ENCODE assay signal across 8 cellular contexts in the genomic region with DNA sequence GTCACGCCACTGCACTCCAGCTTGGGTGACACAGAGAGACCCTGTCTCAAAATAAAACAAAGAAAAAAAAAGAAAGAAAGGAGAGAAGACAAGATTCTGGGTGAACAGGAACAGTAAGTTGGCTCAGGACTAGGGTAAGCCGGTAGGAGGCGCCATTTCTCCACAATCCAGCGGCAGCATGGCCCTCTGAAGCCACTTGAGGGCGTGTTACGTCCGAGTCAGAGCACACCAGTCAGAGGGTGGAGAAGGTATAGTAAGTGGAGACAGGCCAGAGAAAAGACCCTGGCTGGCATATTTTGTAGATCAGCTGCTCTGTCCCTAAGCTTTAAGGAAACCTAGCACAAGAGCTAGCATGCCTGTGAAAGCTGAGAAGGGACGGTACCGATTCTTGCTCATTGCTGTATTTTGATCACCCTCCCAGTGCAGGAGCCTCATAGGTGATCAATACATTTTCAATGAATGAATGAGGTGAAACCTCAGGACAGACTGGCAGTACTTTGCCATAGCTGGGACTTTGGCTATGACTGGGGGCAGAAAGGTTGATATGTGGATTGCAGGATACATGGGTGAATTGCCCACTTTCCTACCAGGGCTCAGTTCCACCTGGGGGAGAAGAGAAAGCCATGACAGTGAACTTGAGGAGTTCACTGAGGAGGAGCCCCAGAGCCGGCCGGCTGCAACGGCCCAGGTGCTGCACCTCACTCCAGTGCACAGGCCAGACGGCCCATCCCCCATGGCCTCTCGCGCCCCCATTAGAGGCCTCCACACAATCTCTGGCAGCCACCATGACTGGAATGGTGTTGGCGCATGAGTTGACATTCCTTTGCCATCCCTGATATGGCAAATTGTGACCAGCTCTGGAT. TPM values are rescaled to one million over a fixed set of nuclear protein-coding genes. Genes with fewer than 3 reads are reported as not detected.
A peak's percentile ranks its signal among the peaks of the same experiment; 100 is the strongest.
DNase-seq lines count a peak whose midpoint lies in the region; ATAC-seq and TF ChIP-seq lines count a peak whose summit lies in the region.

No MANE protein-coding gene starts in this region.

- H3K4me3 Mint-ChIP-seq in CD8-positive, alpha-beta T cell, result no peak overlapping the region
- H3K4me3 Mint-ChIP-seq in activated T-helper 1 cell treated with anti-CD3 and anti-CD28 coated beads, Interleukin-12 subunit alpha, Interleukin-12 subunit beta, Interleukin-2, Interleukin-4 antibody, amounts not matched to agents 30 ng/mL and 10 ng/mL and 1 ng/mL, durations not matched to agents 14 hours and 24 hours and 36 hours, result no peak overlapping the region

- WGBS in thyroid gland, 2 donors, result 16 to 20% methylated on average over 12 to 16 of the region's 16 CpGs

- peak; percentile 100 for TF ChIP-seq CTCF in CD8-positive, alpha-beta T cell (IDR thresholded peaks at IDR 0.05)
- TF ChIP-seq CTCF in Loucy (conservative IDR thresholded peaks at IDR 0.05; ENCODE audit: low read length) (peak; percentile 100), fibroblast of villous mesenchyme (IDR thresholded peaks at IDR 0.05; ENCODE audit: insufficient read depth, low read depth, low read length) (peak; percentile 100), osteoblast (IDR thresholded peaks at IDR 0.05; ENCODE audit: extremely low read depth, low read depth, low read length) (peak; percentile 100), thyroid gland (IDR thresholded peaks at IDR 0.05) (peak; percentile 45 to 74 (median 62))

- POLR2A ChIA-PET in CD8-positive, alpha-beta T cell (lab: Charles Lee), result interaction anchor here (0.6 to 1.1 kb wide), 2 partner anchors 56 to 73 kb away, joined by 3 to 6 read pairs; no protein-coding TSS in a partner anchor

- peak overlapping the region; percentile 6 for H3K9ac ChIP-seq in Loucy (ENCODE audit: low read depth, low read length, poor library complexity, severe bottlenecking)

- no peak overlapping the region for H3K27ac ChIP-seq in CD8-positive, alpha-beta T cell (ENCODE audit: low read depth, low read length)
- H3K27ac ChIP-seq in osteoblast (ENCODE audit: low read depth, low read length) (no peak overlapping the region), thyroid gland (no peak overlapping the region)

- TF ChIP-seq POLR2A in thyroid gland (IDR thresholded peaks at IDR 0.05), result no peak

- H3K9me3 Mint-ChIP-seq in CD8-positive, alpha-beta T cell, result no peaks in the 10 kb centered on the region
- H3K9me3 Mint-ChIP-seq in activated T-helper 1 cell treated with anti-CD3 and anti-CD28 coated beads, Interleukin-12 subunit alpha, Interleukin-12 subunit beta, Interleukin-2, Interleukin-4 antibody, amounts not matched to agents 30 ng/mL and 10 ng/mL and 1 ng/mL, durations not matched to agents 14 hours and 24 hours and 36 hours, result no peaks in the 10 kb centered on the region

- no peaks in the 10 kb centered on the region for H3K9me2 ChIP-seq in Loucy (replicated peaks; ENCODE audit: low read depth, low read length)

- H2AFZ ChIP-seq in Loucy (ENCODE audit: low read length) (no peak overlapping the region), osteoblast (ENCODE audit: low read length) (no peak overlapping the region)

- peaks cover 8% of the 10 kb centered on the region for H3K36me3 ChIP-seq in CD8-positive, alpha-beta T cell (ENCODE audit: insufficient read depth, low read length)
- H3K36me3 ChIP-seq in Loucy (ENCODE audit: insufficient read depth, low read length) (no peaks in the 10 kb centered on the region), osteoblast (ENCODE audit: insufficient read depth, low read length) (no peaks in the 10 kb centered on the region), thyroid gland (no peaks in the 10 kb centered on the region)

- no peak overlapping the region for H3K4me3 ChIP-seq in CD8-positive, alpha-beta T cell (ENCODE audit: low read depth, low read length)
- H3K4me3 ChIP-seq in Loucy (ENCODE audit: low read length, poor library complexity, severe bottlenecking) (no peak overlapping the region), fibroblast of villous mesenchyme (ENCODE audit: low read depth, low read length) (no peak overlapping the region), osteoblast (ENCODE audit: insufficient read depth, low read length) (no peak overlapping the region), thyroid gland (replicated peaks in 1 of 3) (no peak overlapping the region)

- peak overlapping the region; percentile 20 for H3K27ac Mint-ChIP-seq in CD8-positive, alpha-beta T cell
- H3K27ac Mint-ChIP-seq in activated T-helper 1 cell treated with anti-CD3 and anti-CD28 coated beads, Interleukin-12 subunit alpha, Interleukin-12 subunit beta, Interleukin-2, Interleukin-4 antibody, amounts not matched to agents 30 ng/mL and 10 ng/mL and 1 ng/mL, durations not matched to agents 14 hours and 24 hours and 36 hours, result peak overlapping the region; percentile 42

- peaks cover 4% of the 10 kb centered on the region for H3K4me1 ChIP-seq in CD8-positive, alpha-beta T cell (ENCODE audit: insufficient read depth, low read length)
- H3K4me1 ChIP-seq in Loucy (ENCODE audit: insufficient read depth, low read length, poor library complexity, severe bottlenecking) (peaks cover 4% of the 10 kb centered on the region), osteoblast (ENCODE audit: insufficient read depth, low read length) (peaks cover 31% of the 10 kb centered on the region), thyroid gland (peaks cover 0 to under 1% of the 10 kb centered on the region in 2 donors)

- no peak overlapping the region for H3K4me2 ChIP-seq in Loucy (ENCODE audit: low read depth, low read length, poor library complexity, severe bottlenecking)
- H3K4me2 ChIP-seq in osteoblast (ENCODE audit: insufficient read depth, low read length), result no peak overlapping the region

- H4K20me1 ChIP-seq in Loucy (ENCODE audit: insufficient read depth, low read length, poor library complexity, severe bottlenecking), result no peaks in the 10 kb centered on the region
- peaks cover 2% of the 10 kb centered on the region for H4K20me1 ChIP-seq in osteoblast (ENCODE audit: insufficient read depth, low read length)

- H3K36me3 Mint-ChIP-seq in CD8-positive, alpha-beta T cell, result peaks cover 56% of the 10 kb centered on the region
- peaks cover 31% of the 10 kb centered on the region for H3K36me3 Mint-ChIP-seq in activated T-helper 1 cell treated with anti-CD3 and anti-CD28 coated beads, Interleukin-12 subunit alpha, Interleukin-12 subunit beta, Interleukin-2, Interleukin-4 antibody, amounts not matched to agents 30 ng/mL and 10 ng/mL and 1 ng/mL, durations not matched to agents 14 hours and 24 hours and 36 hours (ENCODE audit: low read depth)

- peaks cover 8% of the 10 kb centered on the region for H3K4me1 Mint-ChIP-seq in CD8-positive, alpha-beta T cell (ENCODE audit: low read depth)
- H3K4me1 Mint-ChIP-seq in activated T-helper 1 cell treated with anti-CD3 and anti-CD28 coated beads, Interleukin-12 subunit alpha, Interleukin-12 subunit beta, Interleukin-2, Interleukin-4 antibody, amounts not matched to agents 30 ng/mL and 10 ng/mL and 1 ng/mL, durations not matched to agents 14 hours and 24 hours and 36 hours (ENCODE audit: low read depth), result peaks cover 43% of the 10 kb centered on the region

- no peaks in the 10 kb centered on the region for H3K27me3 Mint-ChIP-seq in CD8-positive, alpha-beta T cell (ENCODE audit: low read depth)
- H3K27me3 Mint-ChIP-seq in activated T-helper 1 cell treated with anti-CD3 and anti-CD28 coated beads, Interleukin-12 subunit alpha, Interleukin-12 subunit beta, Interleukin-2, Interleukin-4 antibody, amounts not matched to agents 30 ng/mL and 10 ng/mL and 1 ng/mL, durations not matched to agents 14 hours and 24 hours and 36 hours (ENCODE audit: insufficient read depth), result no peaks in the 10 kb centered on the region

- CTCF ChIA-PET in CD8-positive, alpha-beta T cell (lab: Charles Lee), result interaction anchor here (0.6 to 7.0 kb wide), 72 partner anchors 8 to 332 kb away, joined by 3 to 79 read pairs (median 5); a partner anchor contains a TSS

- no peaks in the 10 kb centered on the region for H3K27me3 ChIP-seq in CD8-positive, alpha-beta T cell (ENCODE audit: insufficient read depth, low read length)
- no peaks in the 10 kb centered on the region for H3K27me3 ChIP-seq in Loucy (ENCODE audit: insufficient read depth, low read length, poor library complexity, severe bottlenecking)
- H3K27me3 ChIP-seq in osteoblast (ENCODE audit: insufficient read depth, low read length), result no peaks in the 10 kb centered on the region
- no peaks in the 10 kb centered on the region for H3K27me3 ChIP-seq in thyroid gland

- ATAC-seq in CD8-positive, alpha-beta T cell, result peak; percentile 99
- ATAC-seq in GM21381 (IDR thresholded peaks at IDR 0.05; ENCODE audit: unreplicated experiment), result peak; percentile 72

- no peaks in the 10 kb centered on the region for H3K79me2 ChIP-seq in Loucy (ENCODE audit: insufficient read depth, low read length)
- no peaks in the 10 kb centered on the region for H3K79me2 ChIP-seq in osteoblast (ENCODE audit: insufficient read depth, low read length)

- no peaks in the 10 kb centered on the region for H3K9me3 ChIP-seq in CD8-positive, alpha-beta T cell (ENCODE audit: low read length)
- no peaks in the 10 kb centered on the region for H3K9me3 ChIP-seq in Loucy (ENCODE audit: insufficient read depth, low read depth, low read length)
- no peaks in the 10 kb centered on the region for H3K9me3 ChIP-seq in osteoblast (ENCODE audit: low read depth, low read length)
- H3K9me3 ChIP-seq in thyroid gland, result no peaks in the 10 kb centered on the region

- DNase-seq in CD8-positive, alpha-beta T cell, result peak; percentile 83 to 94 (median 87)
- DNase-seq in RPMI8226, result peak; percentile 84
- peak; percentile 82 for DNase-seq in activated T-helper 1 cell treated with anti-CD3 and anti-CD28 coated beads, Interleukin-12 subunit alpha, Interleukin-12 subunit beta, Interleukin-2, Interleukin-4 antibody, amounts not matched to agents 30 ng/mL and 10 ng/mL and 1 ng/mL, durations not matched to agents 14 hours and 24 hours and 36 hours (ENCODE audit: low spot score)
- DNase-seq in fibroblast of villous mesenchyme (ENCODE audit: low read depth), result peak; percentile 88
- peak; percentile 93 for DNase-seq in osteoblast (ENCODE audit: insufficient read length, low spot score, missing footprints)
- peak; percentile 60 to 68 for DNase-seq in thyroid gland

- no peaks in the 10 kb centered on the region for H3F3A ChIP-seq in Loucy (ENCODE audit: low read depth)

- intact Hi-C loops in CD8-positive, alpha-beta T cell (cut with DNase I, micrococcal nuclease), result loop anchor here (1.0 to 5.0 kb wide), 13 partner anchors 24 to 420 kb away; a partner anchor contains a TSS
- intact Hi-C loops in activated T-helper 1 cell treated with anti-CD3 and anti-CD28 coated beads, Interleukin-12 subunit alpha, Interleukin-12 subunit beta, Interleukin-2, Interleukin-4 antibody, amounts not matched to agents 30 ng/mL and 10 ng/mL and 1 ng/mL, durations not matched to agents 14 hours and 24 hours and 36 hours (cut with micrococcal nuclease), result loop anchor here (1.0 to 2.0 kb wide), 12 partner anchors 14 to 332 kb away; a partner anchor contains a TSS
- intact Hi-C loops in thyroid gland (cut with DNase I), result no loop called here

RNA-seq across cellular contexts. Expression of a gene that starts 23.5 kb away (rescaled TPM):
- 10 to 100 TPM; 14.6 to 17.0 TPM for total RNA-seq in CD8-positive, alpha-beta T cell
- 64.0 and 65.8 TPM in 2 replicates for total RNA-seq in activated T-helper 1 cell treated with anti-CD3 and anti-CD28 coated beads, Interleukin-12 subunit alpha, Interleukin-12 subunit beta, Interleukin-2, Interleukin-4 antibody, amounts not matched to agents 30 ng/mL and 10 ng/mL and 1 ng/mL, durations not matched to agents 14 hours and 24 hours and 36 hours
- total RNA-seq in fibroblast of villous mesenchyme (1.3 and 1.9 TPM in 2 replicates), osteoblast (under 0.01 and 0.88 TPM in 2 replicates), thyroid gland (under 1 TPM; 0.11 to 0.49 (median 0.15) TPM)

RNA-seq across cellular contexts. Expression of a gene that starts 32.8 kb away (rescaled TPM):
- total RNA-seq in CD8-positive, alpha-beta T cell, result 10 to 100 TPM; 25.0 to 26.2 TPM
- total RNA-seq in activated T-helper 1 cell treated with anti-CD3 and anti-CD28 coated beads, Interleukin-12 subunit alpha, Interleukin-12 subunit beta, Interleukin-2, Interleukin-4 antibody, amounts not matched to agents 30 ng/mL and 10 ng/mL and 1 ng/mL, durations not matched to agents 14 hours and 24 hours and 36 hours, result 17.5 and 17.8 TPM in 2 replicates
- total RNA-seq in fibroblast of villous mesenchyme, result 13.5 and 19.0 TPM in 2 replicates
- total RNA-seq in osteoblast, result 13.6 and 13.8 TPM in 2 replicates
- 10 to 100 TPM; 16.0 to 22.8 (median 21.1) TPM for total RNA-seq in thyroid gland

RNA-seq across cellular contexts. Expression of a gene that starts 38.8 kb away (rescaled TPM):
- under 1 TPM; 0.19 to 0.50 TPM for total RNA-seq in CD8-positive, alpha-beta T cell
- 3.9 TPM in 2 replicates for total RNA-seq in activated T-helper 1 cell treated with anti-CD3 and anti-CD28 coated beads, Interleukin-12 subunit alpha, Interleukin-12 subunit beta, Interleukin-2, Interleukin-4 antibody, amounts not matched to agents 30 ng/mL and 10 ng/mL and 1 ng/mL, durations not matched to agents 14 hours and 24 hours and 36 hours
- not detected in 2 replicates for total RNA-seq in fibroblast of villous mesenchyme
- under 0.01 TPM in 2 replicates for total RNA-seq in osteoblast
- 10 to 100 TPM; 12.0 to 24.2 (median 20.1) TPM for total RNA-seq in thyroid gland
